Comparison of ENCODE assay signal across 9 cellular contexts in genomic region chr2:23624378-23624777, GRCh38.
DNase-seq lines count a peak whose midpoint lies in the region; FAIRE-seq and TF ChIP-seq lines count a peak whose summit lies in the region.
"Had no signal": no experiment of that assay in that cellular context is flagged by ENCODE, and none has a peak within 500 bp of the region (broad histone marks: within the 10 kb centered on the region; RNA-seq: fewer than 3 reads in every experiment).

No MANE protein-coding gene starts in this region.

- H3K9me3 ChIP-seq in keratinocyte (ENCODE audit: control insufficient read depth, low read depth, low read length): no peaks in the 10 kb centered on the region

- no peaks in the 10 kb centered on the region for H3K9me1 ChIP-seq in keratinocyte (ENCODE audit: control insufficient read depth, extremely low read depth, insufficient read depth, low read length)

- no peaks in the 10 kb centered on the region for H3K79me2 ChIP-seq in keratinocyte (ENCODE audit: control insufficient read depth, insufficient read depth, low read length)

- FAIRE-seq in GM12891 (lab: Jason Lieb, UNC): peak; percentile 58
- FAIRE-seq in keratinocyte (lab: Jason Lieb, UNC): no peak

- no peak overlapping the region for H3K9ac ChIP-seq in keratinocyte (ENCODE audit: control insufficient read depth, extremely low read depth, insufficient read depth, low read length)

- no peaks in the 10 kb centered on the region for H4K20me1 ChIP-seq in keratinocyte (ENCODE audit: control insufficient read depth, extremely low read depth, insufficient read depth, low read length)

- H3K4me3 ChIP-seq in keratinocyte (ENCODE audit: control insufficient read depth in 2 of 3, extremely low read depth in 1 of 3, insufficient read depth in 2 of 3, low read depth in 1 of 3, low read length in 3 of 3): no peak overlapping the region

- H3K27me3 ChIP-seq in keratinocyte (ENCODE audit: control insufficient read depth, extremely low read depth, insufficient read depth, low read length): no peaks in the 10 kb centered on the region

- peak; percentile 33 for TF ChIP-seq CTCF in AG09319 (IDR thresholded peaks at IDR 0.05; ENCODE audit: low read depth, low read length)
- TF ChIP-seq CTCF in VCaP (conservative IDR thresholded peaks at IDR 0.05): peak; percentile 35
- peak; percentile 34 to 65 (median 63) for TF ChIP-seq CTCF in keratinocyte (optimal IDR thresholded peaks at IDR 0.05 in 1 of 3, IDR thresholded peaks at IDR 0.05 in 1 of 3, conservative IDR thresholded peaks at IDR 0.05 in 1 of 3; ENCODE audit: extremely low read depth in 1 of 3, insufficient read depth in 2 of 3, low read length in 3 of 3)

- dilution Hi-C loops in keratinocyte (cut with MboI; ENCODE audit: extremely low pct_ligation_motif_present, low sequenced_read_pairs): no loop called here

- no peaks in the 10 kb centered on the region for H3K4me1 ChIP-seq in keratinocyte (ENCODE audit: control insufficient read depth, extremely low read depth, insufficient read depth, low read length)

- no peak for DNase-seq in AG09319 (ENCODE audit: extremely low read depth, low read depth)
- no peak for DNase-seq in GM12891 (ENCODE audit: insufficient read length, low spot score)
- no peak for DNase-seq in keratinocyte (ENCODE audit: low read depth, low spot score)
- no peak for DNase-seq in AG20443 (ENCODE audit: low spot score)
- DNase-seq in NCI-H2227 (lab: John Stamatoyannopoulos, UW; ENCODE audit: unreplicated experiment): no peak
- no peak for DNase-seq in NCI-H1930 (lab: John Stamatoyannopoulos, UW)
- DNase-seq in NCI-H2081 treated with DMSO at 0.1 percent for 48 hours (lab: John Stamatoyannopoulos, UW): no peak
- DNase-seq: left ventricle myocardium superior had no signal

- H3K27ac ChIP-seq in VCaP: no peak overlapping the region
- no peak overlapping the region for H3K27ac ChIP-seq in keratinocyte (ENCODE audit: control insufficient read depth, insufficient read depth, low read length)

- no peak for TF ChIP-seq POLR2A in GM12891 (IDR thresholded peaks at IDR 0.05; ENCODE audit: low read depth, low read length)

- H2AFZ ChIP-seq in keratinocyte (ENCODE audit: control insufficient read depth, low read length): no peak overlapping the region

- no peaks in the 10 kb centered on the region for H3K36me3 ChIP-seq in keratinocyte (ENCODE audit: control insufficient read depth in 2 of 2, extremely low read depth in 1 of 2, insufficient read depth in 2 of 2, low read length in 2 of 2)

- H3K4me2 ChIP-seq in keratinocyte (ENCODE audit: control insufficient read depth, extremely low read depth, insufficient read depth, low read depth, low read length): no peak overlapping the region

TF ChIP-seq in GM12891, 5 proteins besides CTCF, POLR2A, EP300 and RAD21:
- no peak for TF ChIP-seq PAX5 (IDR thresholded peaks at IDR 0.05; ENCODE audit: insufficient read depth, low read length, severe bottlenecking)
